In genomic region chr14:51176819-51177218, GRCh38 we compare ENCODE assay signal across 26 cellular contexts.
DNase-seq lines count a peak whose midpoint lies in the region; ATAC-seq and TF ChIP-seq lines count a peak whose summit lies in the region.
"Had no signal": no experiment of that assay in that cellular context is flagged by ENCODE, and none has a peak within 500 bp of the region (broad histone marks: within the 10 kb centered on the region; RNA-seq: fewer than 3 reads in every experiment).

No MANE protein-coding gene starts in this region.

- no peak overlapping the region for H2AFZ ChIP-seq in GM23338
- H2AFZ ChIP-seq: parathyroid adenoma had no signal

- DNase-seq in GM23338 (ENCODE audit: low spot score) (peak; percentile 45), NCI-H1105 treated with DMSO at 0.1 percent for 48 hours (lab: John Stamatoyannopoulos, UW) (peak; percentile 63), chondrocyte (ENCODE audit: low spot score) (no peak), nephron progenitor cell (no peak), NCI-H345 treated with DMSO at 0.1 percent for 48 hours (lab: John Stamatoyannopoulos, UW; ENCODE audit: unreplicated experiment) (no peak), tibial artery (no peak)
- DNase-seq in naive thymus-derived CD4-positive, alpha-beta T cell, result no peak
- no peak for DNase-seq in stimulated activated CD4-positive, alpha-beta T cell treated with anti-CD3 and anti-CD28 coated beads, Interleukin-4, amount 100 ng/mL, for 4 hours
- DNase-seq: activated CD4-positive, alpha-beta T cell treated with anti-CD3 and anti-CD28 coated beads, Interleukin-2, amount 50 U/mL, for 48 hours; activated gamma-delta T cell; activated T-cell treated with anti-CD3 and anti-CD28 coated beads for 4 hours; adrenal gland; CD4-positive, CD25-positive, alpha-beta regulatory T cell; DMS53; foreskin fibroblast; hippocampal formation; NCI-H1930; NCI-H774; stimulated activated naive CD4-positive, alpha-beta T cell; trophoblast cell; WERI-Rb-1 had no signal

- no peaks in the 10 kb centered on the region for H3K36me3 ChIP-seq in GM23338 (ENCODE audit: insufficient read depth)
- no peaks in the 10 kb centered on the region for H3K36me3 ChIP-seq in naive thymus-derived CD4-positive, alpha-beta T cell (ENCODE audit: control insufficient read depth in 2 of 3, insufficient read depth in 3 of 3, low read length in 3 of 3)
- no peaks in the 10 kb centered on the region for H3K36me3 ChIP-seq in tibial artery
- H3K36me3 ChIP-seq: adrenal gland, SJSA1, WERI-Rb-1 had no signal

- no peak overlapping the region for H3K27ac ChIP-seq in GM23338 (ENCODE audit: low read depth)
- no peak overlapping the region for H3K27ac ChIP-seq in naive thymus-derived CD4-positive, alpha-beta T cell (ENCODE audit: low read depth, low read length)
- no peak overlapping the region for H3K27ac ChIP-seq in tibial artery
- H3K27ac ChIP-seq: adrenal gland, parathyroid adenoma, SJSA1, WERI-Rb-1 had no signal

- no peak overlapping the region for H3K4me3 ChIP-seq in GM23338
- no peak overlapping the region for H3K4me3 ChIP-seq in naive thymus-derived CD4-positive, alpha-beta T cell (ENCODE audit: low read length)
- H3K4me3 ChIP-seq in tibial artery, result no peak overlapping the region
- H3K4me3 ChIP-seq: adrenal gland, K562, SJSA1 had no signal

- H3F3A ChIP-seq in GM23338 (replicated peaks; ENCODE audit: low read depth), result no peaks in the 10 kb centered on the region

- no peaks in the 10 kb centered on the region for H3K36me3 Mint-ChIP-seq in GM23338 (ENCODE audit: low read depth)
- H3K36me3 Mint-ChIP-seq in chondrocyte (ENCODE audit: low read depth), result no peaks in the 10 kb centered on the region
- no peaks in the 10 kb centered on the region for H3K36me3 Mint-ChIP-seq in nephron progenitor cell (ENCODE audit: low read depth)
- H3K36me3 Mint-ChIP-seq in naive thymus-derived CD4-positive, alpha-beta T cell, result no peaks in the 10 kb centered on the region
- H3K36me3 Mint-ChIP-seq: CD4-positive, CD25-positive, alpha-beta regulatory T cell; memory B cell had no signal

- H3K27me3 ChIP-seq in GM23338 (ENCODE audit: insufficient read depth), result no peaks in the 10 kb centered on the region
- no peaks in the 10 kb centered on the region for H3K27me3 ChIP-seq in naive thymus-derived CD4-positive, alpha-beta T cell (ENCODE audit: control insufficient read depth in 2 of 2, insufficient read depth in 2 of 2, low read length in 2 of 2)
- H3K27me3 ChIP-seq in tibial artery, result no peaks in the 10 kb centered on the region
- H3K27me3 ChIP-seq: adrenal gland had no signal

- H3K27ac Mint-ChIP-seq in GM23338, result 0 out of 2 replicates have a peak overlapping the region, but pooled peaks have one; percentile 16
- H3K27ac Mint-ChIP-seq in chondrocyte (ENCODE audit: unreplicated experiment), result peak overlapping the region; percentile 3
- H3K27ac Mint-ChIP-seq in nephron progenitor cell, result peak overlapping the region; percentile 43
- H3K27ac Mint-ChIP-seq in naive thymus-derived CD4-positive, alpha-beta T cell, result no peak overlapping the region
- H3K27ac Mint-ChIP-seq: CD4-positive, CD25-positive, alpha-beta regulatory T cell; memory B cell had no signal

- POLR2A ChIA-PET in naive thymus-derived CD4-positive, alpha-beta T cell (lab: Charles Lee), result no interaction called here

- H3K4me2 ChIP-seq in GM23338, result peak overlapping the region; percentile 19

- CTCF ChIA-PET in naive thymus-derived CD4-positive, alpha-beta T cell (lab: Charles Lee), result no interaction called here

- ATAC-seq in GM23338, result peak; percentile 79
- no peak for ATAC-seq in naive thymus-derived CD4-positive, alpha-beta T cell
- ATAC-seq: K562, Panc1 had no signal

- intact Hi-C loops in naive thymus-derived CD4-positive, alpha-beta T cell (cut with micrococcal nuclease), result no loop called here
- intact Hi-C loops in tibial artery (cut with DNase I; ENCODE audit: low total_unique reads), result no loop called here

- H3K4me3 Mint-ChIP-seq in GM23338 (no peak overlapping the region), chondrocyte (ENCODE audit: unreplicated experiment) (no peak overlapping the region), nephron progenitor cell (no peak overlapping the region)
- no peak overlapping the region for H3K4me3 Mint-ChIP-seq in naive thymus-derived CD4-positive, alpha-beta T cell
- H3K4me3 Mint-ChIP-seq: CD4-positive, CD25-positive, alpha-beta regulatory T cell; memory B cell had no signal

- H3K9me2 ChIP-seq in GM23338 (ENCODE audit: insufficient read depth), result no peaks in the 10 kb centered on the region

- peaks cover 15% of the 10 kb centered on the region for H3K4me1 ChIP-seq in GM23338 (ENCODE audit: insufficient read depth)
- no peaks in the 10 kb centered on the region for H3K4me1 ChIP-seq in naive thymus-derived CD4-positive, alpha-beta T cell (ENCODE audit: control insufficient read depth in 2 of 2, insufficient read depth in 2 of 2, low read length in 2 of 2)
- H3K4me1 ChIP-seq in tibial artery, result no peaks in the 10 kb centered on the region
- H3K4me1 ChIP-seq: adrenal gland, parathyroid adenoma, SJSA1 had no signal

- H3K9me3 Mint-ChIP-seq in GM23338 (no peaks in the 10 kb centered on the region), chondrocyte (ENCODE audit: low read depth) (no peaks in the 10 kb centered on the region), nephron progenitor cell (no peaks in the 10 kb centered on the region)
- H3K9me3 Mint-ChIP-seq in naive thymus-derived CD4-positive, alpha-beta T cell, result peaks cover 0 to 1% (median 0%) of the 10 kb centered on the region in 11 donors
- H3K9me3 Mint-ChIP-seq: memory B cell had no signal

- peaks cover 12% of the 10 kb centered on the region for H3K4me1 Mint-ChIP-seq in GM23338
- peaks cover 6% of the 10 kb centered on the region for H3K4me1 Mint-ChIP-seq in chondrocyte (ENCODE audit: low read depth)
- H3K4me1 Mint-ChIP-seq in nephron progenitor cell, result peaks cover 13% of the 10 kb centered on the region
- H3K4me1 Mint-ChIP-seq in naive thymus-derived CD4-positive, alpha-beta T cell, result no peaks in the 10 kb centered on the region
- H3K4me1 Mint-ChIP-seq: CD4-positive, CD25-positive, alpha-beta regulatory T cell had no signal

- H3K27me3 Mint-ChIP-seq in GM23338 (ENCODE audit: insufficient read depth, low read depth, poor library complexity), result no peaks in the 10 kb centered on the region
- no peaks in the 10 kb centered on the region for H3K27me3 Mint-ChIP-seq in chondrocyte (ENCODE audit: low read depth)
- H3K27me3 Mint-ChIP-seq in nephron progenitor cell (ENCODE audit: low read depth, poor library complexity), result peaks cover 6% of the 10 kb centered on the region
- H3K27me3 Mint-ChIP-seq in naive thymus-derived CD4-positive, alpha-beta T cell, result peaks cover 13 to 27% (median 19%) of the 10 kb centered on the region in 5 donors

- TF ChIP-seq CTCF in GM23338 (conservative IDR thresholded peaks at IDR 0.05; ENCODE audit: low read depth in 2 of 2) (no peak), chondrocyte (IDR thresholded peaks at IDR 0.05) (no peak), nephron progenitor cell (IDR thresholded peaks at IDR 0.05) (no peak), tibial artery (IDR thresholded peaks at IDR 0.05) (no peak)

- H3K9me3 ChIP-seq in naive thymus-derived CD4-positive, alpha-beta T cell (ENCODE audit: control insufficient read depth in 2 of 3, low read length in 3 of 3), result no peaks in the 10 kb centered on the region
- no peaks in the 10 kb centered on the region for H3K9me3 ChIP-seq in tibial artery
- H3K9me3 ChIP-seq: adrenal gland, SJSA1 had no signal

- H3K79me2 ChIP-seq in GM23338 (replicated peaks; ENCODE audit: insufficient read depth), result no peaks in the 10 kb centered on the region
- H3K79me2 ChIP-seq: parathyroid adenoma had no signal

- H4K20me1 ChIP-seq in GM23338 (replicated peaks; ENCODE audit: insufficient read depth), result no peaks in the 10 kb centered on the region

TF ChIP-seq in GM23338, 12 proteins besides CTCF, POLR2A, EP300 and RAD21 (continues in another document):
- no peak for TF ChIP-seq EZH2phosphoT487 (IDR thresholded peaks at IDR 0.05; ENCODE audit: unreplicated experiment)
- no peak for TF ChIP-seq JUNB (IDR thresholded peaks at IDR 0.05; ENCODE audit: unreplicated experiment)

Comparison
In these comparisons a context has a peak if more than half of its experiments do, and no peak if none do; other contexts are left out.
1. DNase-seq: peak in GM23338 (single experiment) and NCI-H1105 treated with DMSO at 0.1 percent for 48 hours (single experiment); none in chondrocyte (single experiment), nephron progenitor cell (single experiment), NCI-H345 treated with DMSO at 0.1 percent for 48 hours (single experiment), naive thymus-derived CD4-positive, alpha-beta T cell (0 of 9), tibial artery (0 of 2) and stimulated activated CD4-positive, alpha-beta T cell treated with anti-CD3 and anti-CD28 coated beads, Interleukin-4, amount 100 ng/mL, for 4 hours (0 of 2).
2. H3K27ac Mint-ChIP-seq: peak in GM23338 (single experiment), chondrocyte (single experiment) and nephron progenitor cell (single experiment); none in naive thymus-derived CD4-positive, alpha-beta T cell (0 of 9).